Comparison of ENCODE assay signal across 8 cellular contexts in the genomic region with DNA sequence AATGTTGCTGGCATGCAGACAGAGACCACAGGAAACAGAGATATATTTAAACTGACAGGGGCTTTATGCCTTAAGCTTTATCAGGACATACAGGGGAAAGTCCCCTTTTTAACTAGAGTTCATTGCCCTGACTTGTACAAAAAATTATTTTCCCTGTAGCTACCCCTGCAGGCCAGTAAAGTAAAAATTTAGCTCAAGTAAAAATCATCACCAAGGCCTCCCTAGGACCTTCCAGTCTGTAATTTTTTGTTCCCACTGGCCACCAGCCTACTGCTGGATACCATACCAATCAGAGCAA.
DNase-seq lines count a peak whose midpoint lies in the region; ATAC-seq, FAIRE-seq and TF ChIP-seq lines count a peak whose summit lies in the region.

No MANE protein-coding gene starts in this region.

- H3K27me3 ChIP-seq in liver (ENCODE audit: control insufficient read depth in 4 of 4, insufficient read depth in 4 of 4, low read length in 3 of 4), result no peaks in the 10 kb centered on the region
- H3K27me3 ChIP-seq in HepG2 (ENCODE audit: control insufficient read depth in 1 of 2, insufficient read depth in 2 of 2, low read length in 2 of 2), result no peaks in the 10 kb centered on the region

- TF ChIP-seq RAD21 in liver (IDR thresholded peaks at IDR 0.05), result peak; percentile 78 to 79
- TF ChIP-seq RAD21 in HepG2 (CRISPR knock-in tag; IDR thresholded peaks at IDR 0.05), result no peak

- POLR2A ChIA-PET in HepG2 (lab: Yijun Ruan, JAX), result no interaction called here

- H3K9me3 ChIP-seq in liver (ENCODE audit: control insufficient read depth in 4 of 4, low read length in 3 of 4) (no peaks in the 10 kb centered on the region), HepG2 (ENCODE audit: low read length) (no peaks in the 10 kb centered on the region)

- TF ChIP-seq CTCF in liver (IDR thresholded peaks at IDR 0.05; ENCODE audit: low read depth, low read length, missing input control) (peak; percentile 31), HepG2 (CRISPR knock-in tag; IDR thresholded peaks at IDR 0.05) (no peak), fibroblast of mammary gland (conservative IDR thresholded peaks at IDR 0.05; ENCODE audit: control insufficient read depth, insufficient read depth, low read depth, low read length) (peak; percentile 50), type B pancreatic cell (conservative IDR thresholded peaks at IDR 0.05) (peak; percentile 51)

- peaks cover 0 to 8% (median 3%) of the 10 kb centered on the region in 4 donors for H3K4me1 ChIP-seq in liver (ENCODE audit: control insufficient read depth in 4 of 4, insufficient read depth in 4 of 4, low read length in 3 of 4)
- H3K4me1 ChIP-seq in HepG2 (ENCODE audit: insufficient read depth, low read length), result no peaks in the 10 kb centered on the region

- H3K9ac ChIP-seq in liver (ENCODE audit: low read depth in 1 of 2, low read length in 2 of 2) (no peak overlapping the region), HepG2 (ENCODE audit: insufficient read depth, low read depth, low read length) (no peak overlapping the region)

- no peak overlapping the region for H3K4me3 ChIP-seq in liver (ENCODE audit: low read depth in 1 of 3, low read length in 3 of 3)
- H3K4me3 ChIP-seq in HepG2 (replicated peaks in 1 of 3; ENCODE audit: insufficient read depth in 1 of 3, low read depth in 2 of 3, low read length in 3 of 3), result no peak overlapping the region
- no peak overlapping the region for H3K4me3 ChIP-seq in fibroblast of mammary gland (ENCODE audit: control insufficient read depth, low read depth, low read length)

- CTCF ChIA-PET in HepG2 (lab: Yijun Ruan, JAX; ENCODE audit: low intra/inter-chr PET ratio, low total read pairs), result no interaction called here

- DNase-seq in HepG2 (ENCODE audit: low spot score) (no peak), NCI-H748 treated with DMSO at 0.1 percent for 48 hours (lab: John Stamatoyannopoulos, UW) (peak; percentile 41), fibroblast of mammary gland (ENCODE audit: low read depth) (peak; percentile 60), type B pancreatic cell (ENCODE audit: extremely low spot score, unreplicated experiment) (no peak), NCI-H345 (lab: John Stamatoyannopoulos, UW) (no peak), NCI-H510A treated with DMSO at 0.1 percent for 48 hours (lab: John Stamatoyannopoulos, UW) (no peak)

- no peak for TF ChIP-seq EP300 in HepG2 (IDR thresholded peaks at IDR 0.05; ENCODE audit: low read depth in 2 of 2, low read length in 2 of 2)
- no peak for TF ChIP-seq EP300 in HepG2 (CRISPR knock-in tag; IDR thresholded peaks at IDR 0.05; ENCODE audit: borderline replicate concordance)

- in situ Hi-C loops in HepG2 (cut with HindIII; ENCODE audit: extremely low pct_ligation_motif_present, low pct_unique_long_range_greater_than_20kb), result no loop called here

- intact Hi-C loops in HepG2 (cut with micrococcal nuclease; ENCODE audit: unreplicated experiment), result no loop called here

- ATAC-seq in HepG2 (no peak; the same call in 2 of the 3 replicates), HG03097 (IDR thresholded peaks at IDR 0.05; ENCODE audit: low FRiP score, unreplicated experiment) (no peak)

- H3K4me3 Mint-ChIP-seq in type B pancreatic cell, result no peak overlapping the region

- no peaks in the 10 kb centered on the region for H4K20me1 ChIP-seq in HepG2 (ENCODE audit: insufficient read depth, low read length)

- H3K36me3 ChIP-seq in liver (ENCODE audit: control insufficient read depth in 4 of 4, insufficient read depth in 3 of 4, low read depth in 1 of 4, low read length in 3 of 4), result no peaks in the 10 kb centered on the region
- H3K36me3 ChIP-seq in HepG2 (replicated peaks in 1 of 2; ENCODE audit: control insufficient read depth in 1 of 2, insufficient read depth in 2 of 2, low read length in 2 of 2), result no peaks in the 10 kb centered on the region

- no peak overlapping the region for H3K4me2 ChIP-seq in HepG2 (ENCODE audit: low read depth, low read length)

- TF ChIP-seq POLR2A in HepG2 (IDR thresholded peaks at IDR 0.05; ENCODE audit: insufficient read depth in 1 of 2, low read depth in 2 of 2, low read length in 2 of 2), result no peak

- H3K27ac Mint-ChIP-seq in type B pancreatic cell, result no peak overlapping the region

- H3K9me3 Mint-ChIP-seq in type B pancreatic cell, result peaks cover 8% of the 10 kb centered on the region

- H3K79me2 ChIP-seq in HepG2 (ENCODE audit: insufficient read depth, low read length), result no peaks in the 10 kb centered on the region

- FAIRE-seq in HepG2 (lab: Jason Lieb, UNC), result no peak

- H3K36me3 Mint-ChIP-seq in type B pancreatic cell, result peaks cover 3% of the 10 kb centered on the region

- H3K27me3 Mint-ChIP-seq in type B pancreatic cell, result no peaks in the 10 kb centered on the region

- H3K27ac ChIP-seq in liver (ENCODE audit: low read depth in 1 of 2, low read length in 2 of 2) (no peak overlapping the region), HepG2 (ENCODE audit: extremely low read length, insufficient read depth, low read length) (no peak overlapping the region)

- peaks cover 8% of the 10 kb centered on the region for H3K4me1 Mint-ChIP-seq in type B pancreatic cell (ENCODE audit: unreplicated experiment)

- no TSS peak for BruUV-seq in HepG2 (replicated peaks; lab: Mats Ljungman, UMichigan)

- H2AFZ ChIP-seq in HepG2 (ENCODE audit: low read length), result no peak overlapping the region

TF ChIP-seq in liver, 16 proteins besides CTCF, POLR2A, EP300 and RAD21:
- TF ChIP-seq HNF4A (conservative IDR thresholded peaks at IDR 0.05) (no peak), RXRA (IDR thresholded peaks at IDR 0.05) (peak; percentile 67 to 83)

TF ChIP-seq in HepG2, 621 proteins besides CTCF, POLR2A, EP300 and RAD21:
- TF ChIP-seq ZSCAN22 (CRISPR knock-in tag; IDR thresholded peaks at IDR 0.05) (no peak), HOXA7 (CRISPR knock-in tag; IDR thresholded peaks at IDR 0.05) (no peak), NRL (CRISPR knock-in tag; IDR thresholded peaks at IDR 0.05; ENCODE audit: borderline replicate concordance) (no peak), ASH2L (IDR thresholded peaks at IDR 0.05; ENCODE audit: insufficient read length, low read depth, low read length) (no peak), PAX8 (CRISPR knock-in tag; IDR thresholded peaks at IDR 0.05; ENCODE audit: borderline replicate concordance) (no peak), ZNF232 (CRISPR knock-in tag; IDR thresholded peaks at IDR 0.05; ENCODE audit: borderline replicate concordance) (no peak)
- TF ChIP-seq, protein P1, sequence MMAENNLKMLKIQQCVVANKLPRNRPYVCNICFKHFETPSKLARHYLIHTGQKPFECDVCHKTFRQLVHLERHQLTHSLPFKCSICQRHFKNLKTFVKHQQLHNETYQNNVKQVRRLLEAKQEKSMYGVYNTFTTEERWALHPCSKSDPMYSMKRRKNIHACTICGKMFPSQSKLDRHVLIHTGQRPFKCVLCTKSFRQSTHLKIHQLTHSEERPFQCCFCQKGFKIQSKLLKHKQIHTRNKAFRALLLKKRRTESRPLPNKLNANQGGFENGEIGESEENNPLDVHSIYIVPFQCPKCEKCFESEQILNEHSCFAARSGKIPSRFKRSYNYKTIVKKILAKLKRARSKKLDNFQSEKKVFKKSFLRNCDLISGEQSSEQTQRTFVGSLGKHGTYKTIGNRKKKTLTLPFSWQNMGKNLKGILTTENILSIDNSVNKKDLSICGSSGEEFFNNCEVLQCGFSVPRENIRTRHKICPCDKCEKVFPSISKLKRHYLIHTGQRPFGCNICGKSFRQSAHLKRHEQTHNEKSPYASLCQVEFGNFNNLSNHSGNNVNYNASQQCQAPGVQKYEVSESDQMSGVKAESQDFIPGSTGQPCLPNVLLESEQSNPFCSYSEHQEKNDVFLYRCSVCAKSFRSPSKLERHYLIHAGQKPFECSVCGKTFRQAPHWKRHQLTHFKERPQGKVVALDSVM (CRISPR knock-in tag; IDR thresholded peaks at IDR 0.05), result no peak
- TF ChIP-seq, protein P2, sequence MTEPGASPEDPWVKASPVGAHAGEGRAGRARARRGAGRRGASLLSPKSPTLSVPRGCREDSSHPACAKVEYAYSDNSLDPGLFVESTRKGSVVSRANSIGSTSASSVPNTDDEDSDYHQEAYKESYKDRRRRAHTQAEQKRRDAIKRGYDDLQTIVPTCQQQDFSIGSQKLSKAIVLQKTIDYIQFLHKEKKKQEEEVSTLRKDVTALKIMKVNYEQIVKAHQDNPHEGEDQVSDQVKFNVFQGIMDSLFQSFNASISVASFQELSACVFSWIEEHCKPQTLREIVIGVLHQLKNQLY (CRISPR knock-in tag; IDR thresholded peaks at IDR 0.05), result no peak
TF ChIP-seq in HepG2: peak in this region for 0.

Comparison
In these comparisons a context has a peak if more than half of its experiments do, and no peak if none do; other contexts are left out.
1. DNase-seq: peak in NCI-H748 treated with DMSO at 0.1 percent for 48 hours (single experiment) and fibroblast of mammary gland (single experiment); none in HepG2 (single experiment), type B pancreatic cell (single experiment), NCI-H345 (single experiment) and NCI-H510A treated with DMSO at 0.1 percent for 48 hours (single experiment).